Comparison of ENCODE assay signal across 33 cellular contexts in the genomic region with DNA sequence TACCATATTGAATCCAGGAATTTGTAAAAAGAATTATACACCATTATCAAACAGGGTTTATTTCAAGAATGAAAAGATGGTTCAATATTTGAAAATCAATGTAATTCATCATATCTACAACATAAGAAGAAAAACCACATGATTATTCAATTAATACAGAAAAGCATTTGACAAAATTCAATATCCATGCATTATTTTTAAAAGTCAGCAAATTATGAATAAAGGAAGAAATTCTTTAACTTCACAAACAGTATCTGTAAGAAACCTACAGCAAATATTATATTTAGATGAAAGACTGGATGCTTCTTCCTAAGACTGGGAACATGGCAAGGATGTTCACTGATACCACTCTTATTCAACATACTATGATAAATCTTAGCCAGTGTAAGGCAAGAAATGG. TPM values are rescaled to one million over a fixed set of nuclear protein-coding genes. Genes with fewer than 3 reads are reported as not detected.
"Had no signal": no experiment of that assay in that cellular context is flagged by ENCODE, and none has a peak within 500 bp of the region (broad histone marks: within the 10 kb centered on the region; RNA-seq: fewer than 3 reads in every experiment).

No MANE protein-coding gene starts in this region.

- H3K36me3 ChIP-seq: esophagus squamous epithelium, gastrocnemius medialis, heart right ventricle, left lung, lower lobe of right lung had no signal

- H3K27ac ChIP-seq: coronary artery, dorsolateral prefrontal cortex, esophagus squamous epithelium, gastrocnemius medialis, heart right ventricle, left lung, lower lobe of right lung had no signal

- H3K9me3 ChIP-seq: esophagus squamous epithelium, gastrocnemius medialis, heart right ventricle, left lung, lower lobe of right lung, mucosa of descending colon had no signal

- DNase-seq: dermis blood vessel endothelial cell; dorsolateral prefrontal cortex; effector CD4-positive, alpha-beta T cell; effector memory CD4-positive, alpha-beta T cell; esophagus squamous epithelium; foreskin fibroblast; foreskin melanocyte; gastrocnemius medialis; glutamatergic neuron; head of caudate nucleus; heart right ventricle; hippocampal formation; left cardiac atrium; left lung; left ventricle myocardium superior; lower lobe of right lung; mesenchymal stem cell; mucosa of descending colon; naive B cell had no signal

- ATAC-seq: gastrocnemius medialis, heart right ventricle, left cardiac atrium, left lung, left ventricle myocardium superior, lower lobe of right lung, mucosa of descending colon had no signal

- H3K4me3 ChIP-seq: coronary artery, dorsolateral prefrontal cortex, esophagus squamous epithelium, gastrocnemius medialis, heart right ventricle, left lung, lower lobe of right lung, mucosa of descending colon had no signal

- H3K4me1 ChIP-seq: esophagus squamous epithelium, gastrocnemius medialis, heart right ventricle, left lung, lower lobe of right lung had no signal

- FAIRE-seq: colon, endothelial cell of umbilical vein, islet of Langerhans, keratinocyte had no signal

- H3K27me3 ChIP-seq: gastrocnemius medialis, left lung had no signal

RNA-seq across cellular contexts. Expression of gene TOPAZ1, which starts 55.6 kb away (rescaled TPM):
- total RNA-seq: dermis blood vessel endothelial cell, endothelial cell of umbilical vein, epithelial cell of proximal tubule, esophagus squamous epithelium, gastrocnemius medialis, glomerular endothelial cell, heart right ventricle, kidney epithelial cell, left cardiac atrium, left lung, left ventricle myocardium superior, lower leg skin, lower lobe of right lung, lung microvascular endothelial cell, mesenteric fat pad, mesothelial cell of epicardium, mucosa of descending colon, myocyte had no signal
- polyA plus RNA-seq: endothelial cell of umbilical vein, esophagus, heart right ventricle, keratinocyte had no signal
